ENCODE assay signal across 2 cellular contexts in genomic region chr6:89346433-89346832, GRCh38.
TF ChIP-seq lines count a peak whose summit lies in the region.

No MANE protein-coding gene starts in this region.

TF ChIP-seq in GM23338, 12 proteins besides CTCF, POLR2A, EP300 and RAD21:
- TF ChIP-seq NANOG (IDR thresholded peaks at IDR 0.05; ENCODE audit: borderline replicate concordance) (no peak), CREB1 (CRISPR knock-in tag; IDR thresholded peaks at IDR 0.05; ENCODE audit: low read depth) (no peak), ZNF331 (CRISPR knock-in tag; IDR thresholded peaks at IDR 0.05; ENCODE audit: low read depth) (no peak), STAT1 (IDR thresholded peaks at IDR 0.05; ENCODE audit: unreplicated experiment) (no peak), ZNF114 (CRISPR knock-in tag; IDR thresholded peaks at IDR 0.05) (no peak), ZNF462 (CRISPR knock-in tag; IDR thresholded peaks at IDR 0.05) (no peak), EZH2 (IDR thresholded peaks at IDR 0.05; ENCODE audit: low read depth, unreplicated experiment) (no peak), POLR2AphosphoS5 (IDR thresholded peaks at IDR 0.05; ENCODE audit: low read depth) (no peak), JUNB (IDR thresholded peaks at IDR 0.05; ENCODE audit: unreplicated experiment) (no peak), EZH2phosphoT487 (IDR thresholded peaks at IDR 0.05; ENCODE audit: unreplicated experiment) (no peak)
- TF ChIP-seq, protein P1, sequence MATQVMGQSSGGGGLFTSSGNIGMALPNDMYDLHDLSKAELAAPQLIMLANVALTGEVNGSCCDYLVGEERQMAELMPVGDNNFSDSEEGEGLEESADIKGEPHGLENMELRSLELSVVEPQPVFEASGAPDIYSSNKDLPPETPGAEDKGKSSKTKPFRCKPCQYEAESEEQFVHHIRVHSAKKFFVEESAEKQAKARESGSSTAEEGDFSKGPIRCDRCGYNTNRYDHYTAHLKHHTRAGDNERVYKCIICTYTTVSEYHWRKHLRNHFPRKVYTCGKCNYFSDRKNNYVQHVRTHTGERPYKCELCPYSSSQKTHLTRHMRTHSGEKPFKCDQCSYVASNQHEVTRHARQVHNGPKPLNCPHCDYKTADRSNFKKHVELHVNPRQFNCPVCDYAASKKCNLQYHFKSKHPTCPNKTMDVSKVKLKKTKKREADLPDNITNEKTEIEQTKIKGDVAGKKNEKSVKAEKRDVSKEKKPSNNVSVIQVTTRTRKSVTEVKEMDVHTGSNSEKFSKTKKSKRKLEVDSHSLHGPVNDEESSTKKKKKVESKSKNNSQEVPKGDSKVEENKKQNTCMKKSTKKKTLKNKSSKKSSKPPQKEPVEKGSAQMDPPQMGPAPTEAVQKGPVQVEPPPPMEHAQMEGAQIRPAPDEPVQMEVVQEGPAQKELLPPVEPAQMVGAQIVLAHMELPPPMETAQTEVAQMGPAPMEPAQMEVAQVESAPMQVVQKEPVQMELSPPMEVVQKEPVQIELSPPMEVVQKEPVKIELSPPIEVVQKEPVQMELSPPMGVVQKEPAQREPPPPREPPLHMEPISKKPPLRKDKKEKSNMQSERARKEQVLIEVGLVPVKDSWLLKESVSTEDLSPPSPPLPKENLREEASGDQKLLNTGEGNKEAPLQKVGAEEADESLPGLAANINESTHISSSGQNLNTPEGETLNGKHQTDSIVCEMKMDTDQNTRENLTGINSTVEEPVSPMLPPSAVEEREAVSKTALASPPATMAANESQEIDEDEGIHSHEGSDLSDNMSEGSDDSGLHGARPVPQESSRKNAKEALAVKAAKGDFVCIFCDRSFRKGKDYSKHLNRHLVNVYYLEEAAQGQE (IDR thresholded peaks at IDR 0.05; ENCODE audit: unreplicated experiment) = no peak
- TF ChIP-seq, protein P2, sequence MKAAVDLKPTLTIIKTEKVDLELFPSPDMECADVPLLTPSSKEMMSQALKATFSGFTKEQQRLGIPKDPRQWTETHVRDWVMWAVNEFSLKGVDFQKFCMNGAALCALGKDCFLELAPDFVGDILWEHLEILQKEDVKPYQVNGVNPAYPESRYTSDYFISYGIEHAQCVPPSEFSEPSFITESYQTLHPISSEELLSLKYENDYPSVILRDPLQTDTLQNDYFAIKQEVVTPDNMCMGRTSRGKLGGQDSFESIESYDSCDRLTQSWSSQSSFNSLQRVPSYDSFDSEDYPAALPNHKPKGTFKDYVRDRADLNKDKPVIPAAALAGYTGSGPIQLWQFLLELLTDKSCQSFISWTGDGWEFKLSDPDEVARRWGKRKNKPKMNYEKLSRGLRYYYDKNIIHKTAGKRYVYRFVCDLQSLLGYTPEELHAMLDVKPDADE (IDR thresholded peaks at IDR 0.05) = no peak

TF ChIP-seq in WTC11, 78 proteins besides CTCF, POLR2A, EP300 and RAD21 (continued from another document):
- TF ChIP-seq USF2 (CRISPR knock-in tag; IDR thresholded peaks at IDR 0.05) (no peak), RELA (CRISPR knock-in tag; IDR thresholded peaks at IDR 0.05; ENCODE audit: borderline replicate concordance) (no peak), CREM (CRISPR knock-in tag; IDR thresholded peaks at IDR 0.05) (no peak), NR1H2 (CRISPR knock-in tag; IDR thresholded peaks at IDR 0.05) (no peak), NFE2L1 (CRISPR knock-in tag; IDR thresholded peaks at IDR 0.05) (no peak), MLX (CRISPR knock-in tag; IDR thresholded peaks at IDR 0.05) (no peak), ESRRA (CRISPR knock-in tag; IDR thresholded peaks at IDR 0.05; ENCODE audit: borderline replicate concordance) (no peak), IRF2 (CRISPR knock-in tag; IDR thresholded peaks at IDR 0.05; ENCODE audit: borderline replicate concordance, low read depth) (no peak), JAZF1 (CRISPR knock-in tag; IDR thresholded peaks at IDR 0.05) (no peak), SOX15 (CRISPR knock-in tag; IDR thresholded peaks at IDR 0.05) (no peak), ZNF138 (CRISPR knock-in tag; conservative IDR thresholded peaks at IDR 0.05) (no peak), GTF2I (CRISPR knock-in tag; conservative IDR thresholded peaks at IDR 0.05) (no peak)
- TF ChIP-seq, protein P3, sequence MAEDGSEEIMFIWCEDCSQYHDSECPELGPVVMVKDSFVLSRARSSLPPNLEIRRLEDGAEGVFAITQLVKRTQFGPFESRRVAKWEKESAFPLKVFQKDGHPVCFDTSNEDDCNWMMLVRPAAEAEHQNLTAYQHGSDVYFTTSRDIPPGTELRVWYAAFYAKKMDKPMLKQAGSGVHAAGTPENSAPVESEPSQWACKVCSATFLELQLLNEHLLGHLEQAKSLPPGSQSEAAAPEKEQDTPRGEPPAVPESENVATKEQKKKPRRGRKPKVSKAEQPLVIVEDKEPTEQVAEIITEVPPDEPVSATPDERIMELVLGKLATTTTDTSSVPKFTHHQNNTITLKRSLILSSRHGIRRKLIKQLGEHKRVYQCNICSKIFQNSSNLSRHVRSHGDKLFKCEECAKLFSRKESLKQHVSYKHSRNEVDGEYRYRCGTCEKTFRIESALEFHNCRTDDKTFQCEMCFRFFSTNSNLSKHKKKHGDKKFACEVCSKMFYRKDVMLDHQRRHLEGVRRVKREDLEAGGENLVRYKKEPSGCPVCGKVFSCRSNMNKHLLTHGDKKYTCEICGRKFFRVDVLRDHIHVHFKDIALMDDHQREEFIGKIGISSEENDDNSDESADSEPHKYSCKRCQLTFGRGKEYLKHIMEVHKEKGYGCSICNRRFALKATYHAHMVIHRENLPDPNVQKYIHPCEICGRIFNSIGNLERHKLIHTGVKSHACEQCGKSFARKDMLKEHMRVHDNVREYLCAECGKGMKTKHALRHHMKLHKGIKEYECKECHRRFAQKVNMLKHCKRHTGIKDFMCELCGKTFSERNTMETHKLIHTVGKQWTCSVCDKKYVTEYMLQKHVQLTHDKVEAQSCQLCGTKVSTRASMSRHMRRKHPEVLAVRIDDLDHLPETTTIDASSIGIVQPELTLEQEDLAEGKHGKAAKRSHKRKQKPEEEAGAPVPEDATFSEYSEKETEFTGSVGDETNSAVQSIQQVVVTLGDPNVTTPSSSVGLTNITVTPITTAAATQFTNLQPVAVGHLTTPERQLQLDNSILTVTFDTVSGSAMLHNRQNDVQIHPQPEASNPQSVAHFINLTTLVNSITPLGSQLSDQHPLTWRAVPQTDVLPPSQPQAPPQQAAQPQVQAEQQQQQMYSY (CRISPR knock-in tag; IDR thresholded peaks at IDR 0.05) = no peak
- TF ChIP-seq, protein P4, sequence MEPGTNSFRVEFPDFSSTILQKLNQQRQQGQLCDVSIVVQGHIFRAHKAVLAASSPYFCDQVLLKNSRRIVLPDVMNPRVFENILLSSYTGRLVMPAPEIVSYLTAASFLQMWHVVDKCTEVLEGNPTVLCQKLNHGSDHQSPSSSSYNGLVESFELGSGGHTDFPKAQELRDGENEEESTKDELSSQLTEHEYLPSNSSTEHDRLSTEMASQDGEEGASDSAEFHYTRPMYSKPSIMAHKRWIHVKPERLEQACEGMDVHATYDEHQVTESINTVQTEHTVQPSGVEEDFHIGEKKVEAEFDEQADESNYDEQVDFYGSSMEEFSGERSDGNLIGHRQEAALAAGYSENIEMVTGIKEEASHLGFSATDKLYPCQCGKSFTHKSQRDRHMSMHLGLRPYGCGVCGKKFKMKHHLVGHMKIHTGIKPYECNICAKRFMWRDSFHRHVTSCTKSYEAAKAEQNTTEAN (CRISPR knock-in tag; IDR thresholded peaks at IDR 0.05) = no peak
- TF ChIP-seq, protein P5, sequence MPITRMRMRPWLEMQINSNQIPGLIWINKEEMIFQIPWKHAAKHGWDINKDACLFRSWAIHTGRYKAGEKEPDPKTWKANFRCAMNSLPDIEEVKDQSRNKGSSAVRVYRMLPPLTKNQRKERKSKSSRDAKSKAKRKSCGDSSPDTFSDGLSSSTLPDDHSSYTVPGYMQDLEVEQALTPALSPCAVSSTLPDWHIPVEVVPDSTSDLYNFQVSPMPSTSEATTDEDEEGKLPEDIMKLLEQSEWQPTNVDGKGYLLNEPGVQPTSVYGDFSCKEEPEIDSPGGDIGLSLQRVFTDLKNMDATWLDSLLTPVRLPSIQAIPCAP (CRISPR knock-in tag; IDR thresholded peaks at IDR 0.05) = no peak
